Comparison of ENCODE assay signal across 19 cellular contexts in genomic region chr13:111393221-111393790, GRCh38.
"Had no signal": no experiment of that assay in that cellular context is flagged by ENCODE, and none has a peak within 500 bp of the region (broad histone marks: within the 10 kb centered on the region; RNA-seq: fewer than 3 reads in every experiment).

No MANE protein-coding gene starts in this region.

- H3K4me1 ChIP-seq: adrenal gland, ascending aorta, colonic mucosa, heart left ventricle, upper lobe of right lung had no signal

- H3K36me3 ChIP-seq: adrenal gland, ascending aorta, brain microvascular endothelial cell, colonic mucosa, heart left ventricle, upper lobe of right lung had no signal

- H3K27ac ChIP-seq: adrenal gland, ascending aorta, brain microvascular endothelial cell, colonic mucosa, epithelial cell of prostate, heart left ventricle, upper lobe of right lung had no signal

- DNase-seq: activated CD4-positive, alpha-beta memory T cell treated with anti-CD3 and anti-CD28 coated beads, Interleukin-2, amount 10 ng/mL, durations not matched to agents 7 days and 5 days; activated CD4-positive, alpha-beta T cell treated with anti-CD3 and anti-CD28 coated beads for 48 hours; activated CD4-positive, CD25-positive, alpha-beta regulatory T cell; brain microvascular endothelial cell; central memory CD4-positive, alpha-beta T cell; colonic mucosa; left colon; mucosa of descending colon; retina; stimulated activated CD4-positive, alpha-beta T cell treated with anti-CD3 and anti-CD28 coated beads, Interleukin-4, amount 100 ng/mL, for 24 hours; stimulated activated naive CD4-positive, alpha-beta T cell treated with Interleukin-2 at 50 U/mL for 16 hours; T1000; upper lobe of right lung had no signal

- ATAC-seq: activated naive CD4-positive, alpha-beta T cell treated with anti-CD3 and anti-CD28 coated beads, Interleukin-2, amount 50 U/mL, for 72 hours; activated T-helper 17 cell treated with anti-CD3 and anti-CD28 coated beads, Interleukin-2, amount 50 U/mL, for 72 hours; heart left ventricle; left colon; mucosa of descending colon; upper lobe of right lung had no signal

- H3K4me3 ChIP-seq: adrenal gland, ascending aorta, colonic mucosa, heart left ventricle, mucosa of descending colon, upper lobe of right lung had no signal

- H3K27me3 ChIP-seq: adrenal gland, ascending aorta, brain microvascular endothelial cell, colonic mucosa, upper lobe of right lung had no signal

- H3K9me3 ChIP-seq: adrenal gland, ascending aorta, colonic mucosa, heart left ventricle, mucosa of descending colon, upper lobe of right lung had no signal
